In the genomic region with DNA sequence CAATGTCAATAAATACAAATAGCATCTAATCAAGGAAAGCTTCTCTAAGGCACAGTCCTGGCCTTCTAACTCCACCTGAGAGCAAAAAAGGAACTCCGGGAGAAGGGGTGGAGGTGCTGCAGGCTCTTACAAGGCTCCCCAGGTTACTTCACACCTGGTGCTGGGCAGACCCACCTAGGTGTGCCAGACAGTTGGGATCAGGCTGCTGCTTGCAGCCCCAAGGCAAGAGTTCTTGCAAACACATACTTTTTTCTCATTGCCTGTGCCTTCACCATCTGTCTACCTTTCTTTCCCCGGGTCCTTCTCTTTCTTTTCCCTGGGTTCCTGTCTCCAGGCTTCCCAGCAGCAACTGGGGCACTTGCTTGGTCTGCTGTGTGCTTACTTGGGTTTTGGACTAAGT, we compare ENCODE assay signal across 21 cellular contexts.
"Had no signal": no experiment of that assay in that cellular context is flagged by ENCODE, and none has a peak within 500 bp of the region (broad histone marks: within the 10 kb centered on the region; RNA-seq: fewer than 3 reads in every experiment).

No MANE protein-coding gene starts in this region.

- H3K27me3 ChIP-seq: hepatocyte, neural progenitor cell, sigmoid colon, testis, vagina had no signal

- H3K27ac Mint-ChIP-seq: activated naive CD8-positive, alpha-beta T cell treated with anti-CD3 and anti-CD28 coated beads for 36 hours; activated T-cell treated with anti-CD3 and anti-CD28 coated beads, Interleukin-2, amount 50 U/mL, for 24 hours; activated T-helper 17 cell treated with anti-CD3 and anti-CD28 coated beads, Interleukin-2, amount 50 U/mL, for 72 hours; immature natural killer cell; naive thymus-derived CD8-positive, alpha-beta T cell; neural progenitor cell; stimulated activated naive B cell treated with anti-CD40 and anti-IgM and Interleukin-4, amounts not matched to agents 10 μg/mL and 1 μg/mL and 100 μg/mL, for 72 hours; type B pancreatic cell had no signal

- ATAC-seq: activated T-helper 17 cell treated with anti-CD3 and anti-CD28 coated beads, Interleukin-2, amount 50 U/mL, for 72 hours; naive thymus-derived CD8-positive, alpha-beta T cell; stimulated activated naive B cell treated with anti-CD40 and anti-IgM and Interleukin-4, amounts not matched to agents 10 μg/mL and 1 μg/mL and 100 μg/mL, for 72 hours had no signal

- DNase-seq: activated CD4-positive, alpha-beta T cell treated with anti-CD3 and anti-CD28 coated beads for 1 hour; activated CD4-positive, alpha-beta T cell treated with anti-CD3 and anti-CD28 coated beads, Interleukin-2, amount 50 U/mL, for 1 hour; activated naive CD8-positive, alpha-beta T cell treated with anti-CD3 and anti-CD28 coated beads for 36 hours; activated T-cell treated with anti-CD3 and anti-CD28 coated beads, Interleukin-2, amount 50 U/mL, for 24 hours; erythroblast; glutamatergic neuron; immature natural killer cell; kidney glomerular epithelial cell; left ventricle myocardium inferior; naive thymus-derived CD8-positive, alpha-beta T cell; sigmoid colon; stimulated activated CD4-positive, alpha-beta T cell treated with anti-CD3 and anti-CD28 coated beads, Interleukin-2, amount 100 ng/mL, for 48 hours; stimulated activated CD8-positive, alpha-beta memory T cell treated with anti-CD3 and anti-CD28 coated beads, Interleukin-4, amount 100 ng/mL, for 48 hours; stimulated activated naive B cell treated with anti-CD40 and anti-IgM and Interleukin-4, amounts not matched to agents 10 μg/mL and 1 μg/mL and 100 μg/mL, for 72 hours; testis had no signal

- H3K27ac ChIP-seq: hepatocyte, left ventricle myocardium inferior, neural progenitor cell, testis, vagina had no signal

- H3K4me3 ChIP-seq: hepatocyte, left ventricle myocardium inferior, neural progenitor cell, sigmoid colon, testis, vagina had no signal

- H3K9me3 ChIP-seq: testis, vagina had no signal

- H3K36me3 ChIP-seq: neural progenitor cell had no signal

- H3K9me3 Mint-ChIP-seq: activated naive CD8-positive, alpha-beta T cell treated with anti-CD3 and anti-CD28 coated beads for 36 hours; activated T-cell treated with anti-CD3 and anti-CD28 coated beads, Interleukin-2, amount 50 U/mL, for 24 hours; activated T-helper 17 cell treated with anti-CD3 and anti-CD28 coated beads, Interleukin-2, amount 50 U/mL, for 72 hours; immature natural killer cell; naive thymus-derived CD8-positive, alpha-beta T cell; type B pancreatic cell had no signal

- H3K4me1 ChIP-seq: neural progenitor cell, testis, vagina had no signal

- H3K4me3 Mint-ChIP-seq: activated naive CD8-positive, alpha-beta T cell treated with anti-CD3 and anti-CD28 coated beads for 36 hours; activated T-cell treated with anti-CD3 and anti-CD28 coated beads, Interleukin-2, amount 50 U/mL, for 24 hours; activated T-helper 17 cell treated with anti-CD3 and anti-CD28 coated beads, Interleukin-2, amount 50 U/mL, for 72 hours; immature natural killer cell; mesothelial cell of epicardium; naive thymus-derived CD8-positive, alpha-beta T cell; neural progenitor cell; stimulated activated naive B cell treated with anti-CD40 and anti-IgM and Interleukin-4, amounts not matched to agents 10 μg/mL and 1 μg/mL and 100 μg/mL, for 72 hours; type B pancreatic cell had no signal

- H3K27me3 Mint-ChIP-seq: activated naive CD8-positive, alpha-beta T cell treated with anti-CD3 and anti-CD28 coated beads for 36 hours; activated T-cell treated with anti-CD3 and anti-CD28 coated beads, Interleukin-2, amount 50 U/mL, for 24 hours; activated T-helper 17 cell treated with anti-CD3 and anti-CD28 coated beads, Interleukin-2, amount 50 U/mL, for 72 hours; naive thymus-derived CD8-positive, alpha-beta T cell; stimulated activated naive B cell treated with anti-CD40 and anti-IgM and Interleukin-4, amounts not matched to agents 10 μg/mL and 1 μg/mL and 100 μg/mL, for 72 hours; type B pancreatic cell had no signal

- H3K4me1 Mint-ChIP-seq: activated naive CD8-positive, alpha-beta T cell treated with anti-CD3 and anti-CD28 coated beads for 36 hours; activated T-helper 17 cell treated with anti-CD3 and anti-CD28 coated beads, Interleukin-2, amount 50 U/mL, for 72 hours had no signal
